ENCODE assay signal across 28 cellular contexts in genomic region chr4:52912608-52913007, GRCh38. TPM values are rescaled to one million over a fixed set of nuclear protein-coding genes. Genes with fewer than 3 reads are reported as not detected.
A peak's percentile ranks its signal among the peaks of the same experiment; 100 is the strongest.
DNase-seq lines count a peak whose midpoint lies in the region; ATAC-seq and TF ChIP-seq lines count a peak whose summit lies in the region.
"Had no signal": no experiment of that assay in that cellular context is flagged by ENCODE, and none has a peak within 500 bp of the region (broad histone marks: within the 10 kb centered on the region; RNA-seq: fewer than 3 reads in every experiment).

No MANE protein-coding gene starts in this region.

- peaks cover 19% of the 10 kb centered on the region for H3K4me1 Mint-ChIP-seq in Calu3 (ENCODE audit: low read depth, unreplicated experiment)
- H3K4me1 Mint-ChIP-seq: activated T-helper 17 cell treated with anti-CD3 and anti-CD28 coated beads, Interleukin-2, amount 50 U/mL, for 72 hours had no signal

- H3K27me3 ChIP-seq in neuronal stem cell (ENCODE audit: control insufficient read depth in 3 of 3, insufficient read depth in 3 of 3, low read depth in 1 of 3, low read length in 3 of 3) (no peaks in the 10 kb centered on the region), A673 (replicated peaks; ENCODE audit: insufficient read depth, low read depth, low read length, poor library complexity) (no peaks in the 10 kb centered on the region), tibial artery (no peaks in the 10 kb centered on the region)
- H3K27me3 ChIP-seq: gastrocnemius medialis, MG63, ovary, testis had no signal

- H4K91ac ChIP-seq in neuronal stem cell (ENCODE audit: low read depth, low read length, poor library complexity), result no peak overlapping the region

- H3K4me2 ChIP-seq in neuronal stem cell (ENCODE audit: insufficient read depth, low read length, poor library complexity, severe bottlenecking), result no peak overlapping the region

- H4K8ac ChIP-seq in neuronal stem cell (ENCODE audit: low read depth, low read length), result no peak overlapping the region

- no peak for ATAC-seq in GM18870 (IDR thresholded peaks at IDR 0.05; ENCODE audit: unreplicated experiment)
- ATAC-seq: activated T-helper 17 cell treated with anti-CD3 and anti-CD28 coated beads, Interleukin-2, amount 50 U/mL, for 72 hours; gastrocnemius medialis; sciatic nerve; T-cell had no signal

- no peak overlapping the region for H2BK15ac ChIP-seq in neuronal stem cell (ENCODE audit: low read length)

- no peak overlapping the region for H3K4ac ChIP-seq in neuronal stem cell (ENCODE audit: low read length)

- no peak overlapping the region for H3K23ac ChIP-seq in neuronal stem cell (ENCODE audit: low read depth, low read length, poor library complexity)

- H2BK5ac ChIP-seq in neuronal stem cell (ENCODE audit: low read length), result no peak overlapping the region

- H3K9ac ChIP-seq in neuronal stem cell (ENCODE audit: low read depth, low read length, poor library complexity), result no peak overlapping the region

- H3K4me3 Mint-ChIP-seq in Calu3 (ENCODE audit: low read depth, unreplicated experiment), result no peak overlapping the region
- H3K4me3 Mint-ChIP-seq: activated naive CD8-positive, alpha-beta T cell treated with anti-CD3 and anti-CD28 coated beads, Interleukin-2, amount 10 ng/mL, durations not matched to agents 7 days and 5 days; activated T-helper 17 cell treated with anti-CD3 and anti-CD28 coated beads, Interleukin-2, amount 50 U/mL, for 72 hours; CD4-positive, alpha-beta T cell; dendritic cell treated with granulocyte-macrophage colony-stimulating factor and Interleukin-4, amounts not matched to agents 40 ng/mL and 50 ng/mL, for 4 days; T-cell had no signal

- peak overlapping the region; percentile 15 for H2AFZ ChIP-seq in neuronal stem cell (ENCODE audit: low read length)

- H3K9me3 ChIP-seq in neuronal stem cell (replicated peaks in 1 of 2; ENCODE audit: control insufficient read depth in 2 of 2, insufficient read depth in 1 of 2, low read depth in 1 of 2, low read length in 2 of 2) (no peaks in the 10 kb centered on the region), A673 (ENCODE audit: low read depth, low read length, poor library complexity, severe bottlenecking) (no peaks in the 10 kb centered on the region), tibial artery (no peaks in the 10 kb centered on the region)
- H3K9me3 ChIP-seq: gastrocnemius medialis, MG63, ovary, testis had no signal

- H3K9me3 Mint-ChIP-seq in Calu3 (ENCODE audit: low read depth, unreplicated experiment), result no peaks in the 10 kb centered on the region
- H3K9me3 Mint-ChIP-seq: activated naive CD8-positive, alpha-beta T cell treated with anti-CD3 and anti-CD28 coated beads, Interleukin-2, amount 10 ng/mL, durations not matched to agents 7 days and 5 days; activated T-helper 17 cell treated with anti-CD3 and anti-CD28 coated beads, Interleukin-2, amount 50 U/mL, for 72 hours; CD4-positive, alpha-beta T cell; dendritic cell treated with granulocyte-macrophage colony-stimulating factor and Interleukin-4, amounts not matched to agents 40 ng/mL and 50 ng/mL, for 4 days; T-cell had no signal

- H2BK12ac ChIP-seq in neuronal stem cell (ENCODE audit: low read length), result no peak overlapping the region

- BruUV-seq in Calu3 (replicated peaks; lab: Mats Ljungman, UMichigan) (no TSS peak), A673 (replicated peaks; lab: Mats Ljungman, UMichigan) (no TSS peak)

- H3K14ac ChIP-seq in neuronal stem cell (ENCODE audit: low read length), result no peak overlapping the region

- TF ChIP-seq CTCF in Calu3 (IDR thresholded peaks at IDR 0.05; ENCODE audit: unreplicated experiment), result no peak
- TF ChIP-seq CTCF in choroid plexus epithelial cell (conservative IDR thresholded peaks at IDR 0.05; ENCODE audit: low read depth, low read length), result no peak
- TF ChIP-seq CTCF in A673 (conservative IDR thresholded peaks at IDR 0.05; ENCODE audit: low read depth, low read length), result no peak
- TF ChIP-seq CTCF in tibial artery (IDR thresholded peaks at IDR 0.05), result no peak

- DNase-seq in Calu3 (no peak), NCI-H226 (peak; percentile 26), choroid plexus epithelial cell (ENCODE audit: low read depth) (peak; percentile 43), neuronal stem cell (ENCODE audit: low spot score) (no peak), A673 (ENCODE audit: low spot score) (no peak), UCSD-AML1 (lab: John Stamatoyannopoulos, UW; ENCODE audit: unreplicated experiment) (no peak), tibial artery (no peak)
- DNase-seq: activated CD4-positive, alpha-beta T cell treated with anti-CD3 and anti-CD28 coated beads for 4 hours; activated naive CD8-positive, alpha-beta T cell treated with anti-CD3 and anti-CD28 coated beads, Interleukin-2, amount 10 ng/mL, durations not matched to agents 7 days and 5 days; CD4-positive, alpha-beta T cell; DMS79 treated with DMSO at 0.1 percent for 48 hours; gastrocnemius medialis; kidney; MG63; NCI-H1436 treated with DMSO at 0.1 percent for 48 hours; NCI-H2171; NCI-H748 treated with DMSO at 0.1 percent for 48 hours; ovary; SHP77 treated with DMSO at 0.1 percent for 48 hours; stimulated activated CD4-positive, alpha-beta T cell treated with anti-CD3 and anti-CD28 coated beads, Interleukin-15, amount 100 ng/mL, for 24 hours; T-cell; testis had no signal

- POLR2A ChIA-PET in A673 (lab: Charles Lee; ENCODE audit: low non-redundant PET), result no interaction called here

- intact Hi-C loops in Calu3 (cut with micrococcal nuclease; ENCODE audit: unreplicated experiment), result loop anchor here (5.0 to 10.0 kb wide), 3 partner anchors 68 to 190 kb away; no protein-coding TSS in a partner anchor
- intact Hi-C loops in A673 (cut with micrococcal nuclease; ENCODE audit: unreplicated experiment), result no loop called here
- intact Hi-C loops in tibial artery (cut with DNase I; ENCODE audit: low total_unique reads), result no loop called here

- WGBS in neuronal stem cell (ENCODE audit: extremely low coverage in 2 of 2, insufficient read length in 2 of 2, insufficient replicate concordance in 1 of 2), 2 donors, result no CpG with 5 or more reads among the region's 2 CpGs

- H3K36me3 Mint-ChIP-seq in Calu3 (ENCODE audit: insufficient read depth, unreplicated experiment), result no peaks in the 10 kb centered on the region
- H3K36me3 Mint-ChIP-seq: activated naive CD8-positive, alpha-beta T cell treated with anti-CD3 and anti-CD28 coated beads, Interleukin-2, amount 10 ng/mL, durations not matched to agents 7 days and 5 days had no signal

- H3K36me3 ChIP-seq in neuronal stem cell (replicated peaks in 1 of 2; ENCODE audit: control insufficient read depth in 2 of 2, insufficient read depth in 2 of 2, low read length in 2 of 2) (no peaks in the 10 kb centered on the region), A673 (ENCODE audit: insufficient read depth, low read length, poor library complexity, severe bottlenecking) (no peaks in the 10 kb centered on the region), tibial artery (no peaks in the 10 kb centered on the region)
- H3K36me3 ChIP-seq: gastrocnemius medialis, ovary had no signal

- no peak overlapping the region for H2AK5ac ChIP-seq in neuronal stem cell (ENCODE audit: low read depth, low read length)

- no peak overlapping the region for H3K27ac ChIP-seq in neuronal stem cell (replicated peaks; ENCODE audit: low read length)
- H3K27ac ChIP-seq in A673 (ENCODE audit: low read depth, low read length, poor library complexity, severe bottlenecking), result no peak overlapping the region
- no peak overlapping the region for H3K27ac ChIP-seq in tibial artery
- H3K27ac ChIP-seq: gastrocnemius medialis, ovary, testis had no signal

- no peak overlapping the region for H3K18ac ChIP-seq in neuronal stem cell (ENCODE audit: low read length)

- no peak overlapping the region for H2BK120ac ChIP-seq in neuronal stem cell (ENCODE audit: low read depth, low read length)

- no peaks in the 10 kb centered on the region for H3K27me3 Mint-ChIP-seq in Calu3 (ENCODE audit: unreplicated experiment)
- H3K27me3 Mint-ChIP-seq: activated naive CD8-positive, alpha-beta T cell treated with anti-CD3 and anti-CD28 coated beads, Interleukin-2, amount 10 ng/mL, durations not matched to agents 7 days and 5 days; activated T-helper 17 cell treated with anti-CD3 and anti-CD28 coated beads, Interleukin-2, amount 50 U/mL, for 72 hours; CD4-positive, alpha-beta T cell; dendritic cell treated with granulocyte-macrophage colony-stimulating factor and Interleukin-4, amounts not matched to agents 40 ng/mL and 50 ng/mL, for 4 days; T-cell had no signal

- H3K4me3 ChIP-seq in choroid plexus epithelial cell (ENCODE audit: low read depth, low read length), result no peak overlapping the region
- no peak overlapping the region for H3K4me3 ChIP-seq in neuronal stem cell (ENCODE audit: low read length in 2 of 2)
- no peak overlapping the region for H3K4me3 ChIP-seq in A673 (ENCODE audit: low read depth, low read length, poor library complexity, severe bottlenecking)
- H3K4me3 ChIP-seq in tibial artery, result no peak overlapping the region
- H3K4me3 ChIP-seq: gastrocnemius medialis, lung, MG63, ovary, testis had no signal

- H3K27ac Mint-ChIP-seq in Calu3 (ENCODE audit: unreplicated experiment), result peak overlapping the region; percentile 64
- H3K27ac Mint-ChIP-seq: activated naive CD8-positive, alpha-beta T cell treated with anti-CD3 and anti-CD28 coated beads, Interleukin-2, amount 10 ng/mL, durations not matched to agents 7 days and 5 days; activated T-helper 17 cell treated with anti-CD3 and anti-CD28 coated beads, Interleukin-2, amount 50 U/mL, for 72 hours; CD4-positive, alpha-beta T cell; dendritic cell treated with granulocyte-macrophage colony-stimulating factor and Interleukin-4, amounts not matched to agents 40 ng/mL and 50 ng/mL, for 4 days; T-cell had no signal

- CTCF ChIA-PET in Calu3 (lab: Charles Lee), result interaction anchor here (0.9 to 1.3 kb wide), 2 partner anchors 90 to 200 kb away, joined by 3 to 4 read pairs; no protein-coding TSS in a partner anchor
- CTCF ChIA-PET in A673 (lab: Charles Lee), result no interaction called here

- peaks cover 3 to 5% of the 10 kb centered on the region in 2 donors for H3K4me1 ChIP-seq in neuronal stem cell (ENCODE audit: control insufficient read depth in 2 of 2, insufficient read depth in 1 of 2, low read depth in 1 of 2, low read length in 2 of 2)
- no peaks in the 10 kb centered on the region for H3K4me1 ChIP-seq in A673 (ENCODE audit: insufficient read depth, low read length, poor library complexity, severe bottlenecking)
- peaks cover 0 to 9% (median 1%) of the 10 kb centered on the region in 4 donors for H3K4me1 ChIP-seq in tibial artery

- no peaks in the 10 kb centered on the region for H3K79me1 ChIP-seq in neuronal stem cell (ENCODE audit: low read depth, low read length)

RNA-seq across cellular contexts. Expression of gene RASL11B, which starts 50.5 kb away (rescaled TPM):
- total RNA-seq in Calu3 (2022) (0.42 and 0.64 TPM in 2 replicates), A673 (2021) (0.67 and 0.90 TPM in 2 replicates)
- polyA plus RNA-seq in neuronal stem cell (2013, experiment 1 of 2), result 5.3 TPM
- polyA plus RNA-seq in neuronal stem cell (2013, experiment 2 of 2), result 5.3 TPM
- total RNA-seq: endothelial cell of umbilical vein had no signal

Comparison
In these comparisons a context has a peak if more than half of its experiments do, and no peak if none do; other contexts are left out.
1. DNase-seq: peak in NCI-H226 (single experiment) and choroid plexus epithelial cell (single experiment); none in Calu3 (single experiment), neuronal stem cell (single experiment), A673 (single experiment), UCSD-AML1 (single experiment) and tibial artery (0 of 2).